Comparison of ENCODE assay signal across 24 cellular contexts in the genomic region with DNA sequence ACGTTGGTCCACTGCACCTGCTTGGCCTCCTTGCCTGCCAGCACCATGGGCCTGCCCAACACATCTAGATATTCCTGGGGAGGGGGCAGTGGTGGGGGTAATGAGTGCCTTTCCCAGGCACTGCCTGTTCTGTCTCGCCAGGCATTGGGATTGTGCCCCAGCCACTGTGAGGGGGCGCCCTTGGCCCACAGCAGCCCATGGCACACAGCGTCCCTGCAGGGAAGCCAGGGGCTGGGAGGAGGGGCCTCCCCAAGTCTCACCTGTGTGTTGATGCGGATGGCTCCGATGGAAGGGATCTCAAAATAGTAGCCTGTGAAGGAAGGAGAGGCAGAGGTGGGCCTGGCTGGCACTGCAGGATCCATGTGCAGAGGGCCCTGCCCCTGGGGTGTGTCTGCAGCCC.
"Had no signal": no experiment of that assay in that cellular context is flagged by ENCODE, and none has a peak within 500 bp of the region (broad histone marks: within the 10 kb centered on the region; RNA-seq: fewer than 3 reads in every experiment).

No MANE protein-coding gene starts in this region.

- H3K4me1 Mint-ChIP-seq: activated B cell treated with CpG ODN at 0.5 μM for 24 hours had no signal

- ATAC-seq: activated naive CD4-positive, alpha-beta T cell treated with anti-CD3 and anti-CD28 coated beads, Interleukin-2, amount 50 U/mL, for 72 hours; activated T-cell treated with anti-CD3 and anti-CD28 coated beads, Interleukin-2, amount 50 U/mL, for 4 hours had no signal

- H3K27me3 Mint-ChIP-seq: activated B cell treated with CpG ODN at 0.5 μM for 24 hours; activated CD4-positive, alpha-beta memory T cell treated with anti-CD3 and anti-CD28 coated beads for 36 hours; brain; central memory CD8-positive, alpha-beta T cell had no signal

- H3K4me2 ChIP-seq: PC-9 had no signal

- H3K27ac Mint-ChIP-seq: activated B cell treated with CpG ODN at 0.5 μM for 24 hours; activated CD4-positive, alpha-beta memory T cell treated with anti-CD3 and anti-CD28 coated beads for 36 hours; activated CD4-positive, alpha-beta T cell treated with anti-CD3 and anti-CD28 coated beads, Interleukin-2, amount 10 ng/mL, durations not matched to agents 7 days and 5 days; activated naive CD4-positive, alpha-beta T cell treated with anti-CD3 and anti-CD28 coated beads, Interleukin-2, amount 50 U/mL, for 72 hours had no signal

- H3K9me3 Mint-ChIP-seq: activated B cell treated with CpG ODN at 0.5 μM for 24 hours; activated CD4-positive, alpha-beta memory T cell treated with anti-CD3 and anti-CD28 coated beads for 36 hours; activated CD4-positive, alpha-beta T cell treated with anti-CD3 and anti-CD28 coated beads, Interleukin-2, amount 10 ng/mL, durations not matched to agents 7 days and 5 days; activated naive CD4-positive, alpha-beta T cell treated with anti-CD3 and anti-CD28 coated beads, Interleukin-2, amount 50 U/mL, for 72 hours; activated T-cell treated with anti-CD3 and anti-CD28 coated beads, Interleukin-2, amount 50 U/mL, for 4 hours; brain; central memory CD8-positive, alpha-beta T cell had no signal

- FAIRE-seq: astrocyte had no signal

- DNase-seq: activated B cell treated with CpG ODN at 0.5 μM for 24 hours; activated CD4-positive, alpha-beta memory T cell treated with anti-CD3 and anti-CD28 coated beads for 36 hours; activated CD4-positive, alpha-beta T cell treated with anti-CD3 and anti-CD28 coated beads for 1 hour; activated CD4-positive, alpha-beta T cell treated with anti-CD3 and anti-CD28 coated beads, Interleukin-2, amount 10 ng/mL, durations not matched to agents 7 days and 5 days; activated CD8-positive, alpha-beta memory T cell treated with anti-CD3 and anti-CD28 coated beads for 24 hours; activated effector memory CD4-positive, alpha-beta T cell treated with anti-CD3 and anti-CD28 coated beads, Interleukin-2, amount 50 U/mL, for 16 hours; activated naive CD4-positive, alpha-beta T cell treated with Interleukin-2 at 50 U/mL for 16 hours; activated T-cell treated with anti-CD3 and anti-CD28 coated beads, Interleukin-2, amount 50 U/mL, for 4 hours; amygdala; Karpas-422; MM.1S; NCI-H1105; NCI-H1436; NCI-H1694 treated with DMSO at 0.1 percent for 48 hours; NCI-H2029 treated with DMSO at 0.1 percent for 48 hours; NCI-H510A treated with DMSO at 0.1 percent for 48 hours; PC-9; SHP77 treated with DMSO at 0.1 percent for 48 hours; SW 1271; T-helper 9 cell had no signal

- H3K27ac ChIP-seq: PC-9 had no signal

- H2AFZ ChIP-seq: PC-9 had no signal

- H3K4me3 ChIP-seq: PC-9 had no signal

- H3K36me3 Mint-ChIP-seq: activated CD4-positive, alpha-beta memory T cell treated with anti-CD3 and anti-CD28 coated beads for 36 hours; activated naive CD4-positive, alpha-beta T cell treated with anti-CD3 and anti-CD28 coated beads, Interleukin-2, amount 50 U/mL, for 72 hours; brain had no signal

- H3K4me3 Mint-ChIP-seq: activated B cell treated with CpG ODN at 0.5 μM for 24 hours; activated CD4-positive, alpha-beta memory T cell treated with anti-CD3 and anti-CD28 coated beads for 36 hours; activated CD4-positive, alpha-beta T cell treated with anti-CD3 and anti-CD28 coated beads, Interleukin-2, amount 10 ng/mL, durations not matched to agents 7 days and 5 days; activated T-cell treated with anti-CD3 and anti-CD28 coated beads, Interleukin-2, amount 50 U/mL, for 4 hours; brain; central memory CD8-positive, alpha-beta T cell had no signal
